8 cellular contexts compared by ENCODE assay signal in the genomic region with DNA sequence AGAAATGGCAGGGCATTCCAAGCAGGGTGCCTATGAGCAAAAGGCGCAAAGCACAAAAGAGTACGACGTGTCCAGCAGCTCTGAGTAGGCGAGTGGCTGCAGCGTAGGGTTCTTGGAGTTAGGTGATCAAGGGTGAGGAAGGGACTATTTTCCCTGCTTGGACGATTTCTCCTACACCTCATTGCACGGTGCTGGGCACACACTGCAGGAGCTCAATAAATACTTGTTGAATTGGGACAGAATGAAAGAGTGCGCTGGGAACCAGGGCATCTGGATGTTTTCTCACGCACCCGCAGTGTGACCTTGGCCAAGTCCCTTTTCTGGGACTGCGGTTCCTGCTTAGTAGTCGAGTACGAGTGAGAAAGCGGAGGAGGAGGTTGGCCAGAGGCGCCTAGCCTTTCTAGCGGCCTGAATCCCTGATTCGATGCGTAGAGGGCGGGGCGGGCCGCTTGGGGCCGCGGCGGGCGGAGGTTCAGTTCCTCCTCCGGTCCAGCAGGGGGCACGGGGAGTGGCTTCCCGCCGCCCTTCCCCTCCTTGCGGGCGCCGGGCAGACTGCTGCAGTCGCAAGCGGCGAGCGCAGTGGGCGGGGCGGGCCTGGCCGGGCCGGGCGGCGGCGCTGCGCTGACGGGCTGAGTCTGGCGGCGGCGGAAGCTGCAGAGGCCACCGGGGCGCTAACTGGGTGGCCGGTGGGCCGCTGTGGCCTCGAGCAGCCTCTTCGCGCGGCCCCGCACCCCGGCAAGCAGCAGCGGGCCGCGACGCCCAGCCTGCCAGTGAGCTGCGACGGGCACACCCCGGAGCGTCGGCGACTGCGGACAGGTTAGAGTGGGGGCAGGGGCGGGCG. TPM values are rescaled to one million over a fixed set of nuclear protein-coding genes. Genes with fewer than 3 reads are reported as not detected.
A peak's percentile ranks its signal among the peaks of the same experiment; 100 is the strongest.
DNase-seq lines count a peak whose midpoint lies in the region; ATAC-seq and TF ChIP-seq lines count a peak whose summit lies in the region.

A gene (plus strand): TSS at position 560 of the 841 bp plus-strand sequence. CDS start 333 bp downstream, outside the sequence.

- no peaks in the 10 kb centered on the region for H3K9me3 ChIP-seq in CD4-positive, alpha-beta memory T cell (ENCODE audit: control insufficient read depth in 1 of 2, low read length in 2 of 2)

- CTCF ChIA-PET in CD4-positive, alpha-beta memory T cell (lab: Charles Lee; ENCODE audit: partially characterized antibody), result interaction anchor here (0.9 to 2.4 kb wide), 4 partner anchors 9 to 53 kb away, joined by 3 to 25 read pairs (median 4); a partner anchor contains a TSS

- peak within 1 kb of the TSS; percentile 76 for H3K27ac ChIP-seq in CD4-positive, alpha-beta memory T cell (ENCODE audit: low read depth, low read length)

- H3K36me3 ChIP-seq in CD4-positive, alpha-beta memory T cell (ENCODE audit: insufficient read depth, low read length), result no peaks in the 10 kb centered on the region

- no peaks in the 10 kb centered on the region for H3K27me3 ChIP-seq in CD4-positive, alpha-beta memory T cell (ENCODE audit: insufficient read depth, low read length)

- POLR2A ChIA-PET in CD4-positive, alpha-beta memory T cell (lab: Charles Lee; ENCODE audit: partially characterized antibody), result interaction anchor here (1.1 to 3.3 kb wide), 2 partner anchors 9 to 247 kb away, joined by 3 to 70 read pairs; a partner anchor contains a TSS

- peaks cover 33% of the 10 kb centered on the region for H3K4me1 ChIP-seq in CD4-positive, alpha-beta memory T cell (ENCODE audit: insufficient read depth, low read length)

- peaks cover 22 to 39% (median 31%) of the 10 kb centered on the region in 4 donors for H3K4me1 Mint-ChIP-seq in CD4-positive, alpha-beta memory T cell

- 1 to 35% methylated on average over 9 to 44 of the region's 71 CpGs for WGBS in lower leg skin, 2 donors

- ATAC-seq in GM19397 (IDR thresholded peaks at IDR 0.05; ENCODE audit: unreplicated experiment), result peak; percentile 97
- peak; percentile 90 for ATAC-seq in HG03565 (IDR thresholded peaks at IDR 0.05; ENCODE audit: unreplicated experiment)

- TF ChIP-seq POLR2A in lower leg skin (IDR thresholded peaks at IDR 0.05), result no peak

- intact Hi-C loops in CD4-positive, alpha-beta memory T cell (cut with micrococcal nuclease), result loop anchor here (1.0 to 2.0 kb wide), 2 partner anchors 9 to 479 kb away; a partner anchor contains a TSS
- intact Hi-C loops in lower leg skin (cut with DNase I; ENCODE audit: low total_unique reads), result no loop called here

- no peaks in the 10 kb centered on the region for H3K27me3 Mint-ChIP-seq in CD4-positive, alpha-beta memory T cell

- TF ChIP-seq CTCF in lower leg skin (IDR thresholded peaks at IDR 0.05), result no peak

- peak; percentile 80 to 84 (median 83) for DNase-seq in CD4-positive, alpha-beta memory T cell
- DNase-seq in NCI-H748 treated with DMSO at 0.1 percent for 48 hours (lab: John Stamatoyannopoulos, UW) (peak; percentile 77), dermis microvascular lymphatic vessel endothelial cell (ENCODE audit: low read depth in 2 of 2) (peak; percentile 47 to 85), lower leg skin (ENCODE audit: low spot score in 2 of 2) (peak; percentile 77 to 96)
- DNase-seq in activated CD4-positive, alpha-beta T cell treated with anti-CD3 and anti-CD28 coated beads, Interleukin-2, amount 50 U/mL, for 4 hours, result peak; percentile 68 to 71
- peak; percentile 76 to 77 for DNase-seq in stimulated activated CD4-positive, alpha-beta T cell treated with anti-CD3 and anti-CD28 coated beads, Interleukin-4, amount 100 ng/mL, for 4 hours

- no peaks in the 10 kb centered on the region for H3K9me3 Mint-ChIP-seq in CD4-positive, alpha-beta memory T cell

- peak within 1 kb of the TSS; percentile 88 to 96 (median 95) for H3K27ac Mint-ChIP-seq in CD4-positive, alpha-beta memory T cell

- peak within 1 kb of the TSS; percentile 36 to 63 for H3K4me3 ChIP-seq in CD4-positive, alpha-beta memory T cell (ENCODE audit: low read length in 2 of 2)
- H3K4me3 ChIP-seq in lower leg skin (ENCODE audit: low read depth, poor library complexity, severe bottlenecking), result peak within 1 kb of the TSS; percentile 62

- H3K4me3 Mint-ChIP-seq in CD4-positive, alpha-beta memory T cell, result peak within 1 kb of the TSS; percentile 83 to 93 (median 88)

- H3K36me3 Mint-ChIP-seq in CD4-positive, alpha-beta memory T cell, result peaks cover 0 to 16% of the 10 kb centered on the region in 2 donors

RNA-seq across cellular contexts. Expression of the gene that starts here (rescaled TPM):
- total RNA-seq in CD4-positive, alpha-beta memory T cell, result 10 to 100 TPM; 19.6 to 19.9 TPM
- polyA plus RNA-seq in CD4-positive, alpha-beta memory T cell, result 10 to 100 TPM in 1 of 2 donors, 1 to 10 TPM in 1; 7.1 to 10.2 TPM
- total RNA-seq in dermis microvascular lymphatic vessel endothelial cell, result 22.6 and 23.5 TPM in 2 replicates
- total RNA-seq in lower leg skin, result 10 to 100 TPM; 11.5 to 14.7 (median 14.6) TPM

Comparison
In these comparisons a context has a peak if more than half of its experiments do, and no peak if none do; other contexts are left out.
1. Peak in every context shown above with its lines: DNase-seq, ATAC-seq, H3K4me3 ChIP-seq and H3K27ac ChIP-seq.